ENCODE assay signal across 8 cellular contexts in the genomic region with DNA sequence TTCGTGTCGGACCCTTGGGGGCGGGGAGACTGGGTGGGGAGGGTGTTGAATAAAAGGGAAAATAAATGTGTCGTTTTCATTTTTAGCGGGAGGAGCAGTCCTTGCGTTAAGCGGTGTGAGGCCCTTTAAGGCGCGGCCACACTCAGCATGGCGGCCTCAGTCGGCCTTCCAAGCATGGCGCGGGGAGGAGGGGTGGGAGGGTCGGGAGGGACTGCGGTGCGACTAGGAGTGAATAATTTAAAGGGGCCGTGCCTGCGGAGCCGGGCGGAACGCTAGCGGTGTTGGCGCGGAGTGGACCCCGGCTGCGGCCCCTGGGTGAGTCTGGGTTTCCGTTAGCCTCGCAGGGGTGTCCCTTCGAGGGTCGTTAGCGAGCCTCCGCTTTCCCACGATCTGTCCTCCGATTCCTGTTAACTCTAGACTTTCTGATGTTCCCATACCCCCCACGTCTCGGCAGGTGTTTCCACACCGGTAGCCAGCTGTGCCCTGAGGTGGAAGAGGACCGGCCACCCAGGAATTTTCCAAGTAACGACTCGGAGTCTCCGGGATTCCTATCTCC. TPM values are rescaled to one million over a fixed set of nuclear protein-coding genes. Genes with fewer than 3 reads are reported as not detected.
DNase-seq lines count a peak whose midpoint lies in the region; ATAC-seq, FAIRE-seq and TF ChIP-seq lines count a peak whose summit lies in the region.

No MANE protein-coding gene starts in this region.

- no peak for TF ChIP-seq CTCF in bronchial epithelial cell (IDR thresholded peaks at IDR 0.05; ENCODE audit: insufficient read depth, low read length, severe bottlenecking)

- ATAC-seq in HG02678 (IDR thresholded peaks at IDR 0.05; ENCODE audit: unreplicated experiment), result no peak

- H3K9me3 ChIP-seq in small intestine (ENCODE audit: control insufficient read depth, low read depth), result no peaks in the 10 kb centered on the region

- DNase-seq in AML-193 (lab: John Stamatoyannopoulos, UW) (peak; percentile 57 to 68), H7 (peak; percentile 97), NCI-H2227 (lab: John Stamatoyannopoulos, UW; ENCODE audit: unreplicated experiment) (peak; percentile 89), bronchial epithelial cell (ENCODE audit: low read depth) (peak; percentile 69), iPS-NIHi7 (ENCODE audit: extremely low spot score) (peak; percentile 90), small intestine (peak; percentile 90)
- peak; percentile 66 to 77 (median 70) for DNase-seq in activated CD4-positive, CD25-positive, alpha-beta regulatory T cell (lab: John Stamatoyannopoulos, UW)

- H3K4me1 ChIP-seq in small intestine (ENCODE audit: control insufficient read depth in 2 of 2, insufficient read depth in 1 of 2, low read depth in 1 of 2, low read length in 1 of 2), result no peaks in the 10 kb centered on the region

- 0% methylated on average over 34 to 41 of the region's 41 CpGs for WGBS in small intestine, 3 donors

- FAIRE-seq in bronchial epithelial cell (lab: Jason Lieb, UNC) (no peak), small intestine (lab: Jason Lieb, UNC) (no peak)

- H3K36me3 ChIP-seq in H7 (replicated peaks; ENCODE audit: control insufficient read depth, insufficient read depth, low read length) (peaks cover 3% of the 10 kb centered on the region), bronchial epithelial cell (ENCODE audit: control insufficient read depth, insufficient read depth, low read length) (peaks cover 3% of the 10 kb centered on the region), small intestine (ENCODE audit: control insufficient read depth in 2 of 2, insufficient read depth in 2 of 2, low read length in 2 of 2) (peaks cover 2 to 9% of the 10 kb centered on the region in 2 donors)

- H3K27ac ChIP-seq in small intestine (ENCODE audit: low read depth in 1 of 2, low read length in 1 of 2), result peak overlapping the region; percentile 95

- H3K27me3 ChIP-seq in H7 (ENCODE audit: control insufficient read depth, insufficient read depth, low read length) (no peaks in the 10 kb centered on the region), bronchial epithelial cell (ENCODE audit: control insufficient read depth, insufficient read depth, low read length) (no peaks in the 10 kb centered on the region), small intestine (ENCODE audit: control insufficient read depth in 2 of 2, insufficient read depth in 2 of 2, low read length in 2 of 2) (no peaks in the 10 kb centered on the region)

- peak overlapping the region; percentile 90 for H3K4me3 ChIP-seq in H7 (ENCODE audit: insufficient read depth, low read depth, low read length)
- peak overlapping the region; percentile 99 for H3K4me3 ChIP-seq in bronchial epithelial cell (ENCODE audit: low read depth, low read length)
- H3K4me3 ChIP-seq in small intestine (ENCODE audit: low read depth in 1 of 2, low read length in 2 of 2), result peak overlapping the region; percentile 90 to 93

RNA-seq across cellular contexts. Expression of gene PNPLA6, which starts 1.5 kb away (rescaled TPM):
- 87.4 and 114 TPM in 2 replicates for total RNA-seq in H7 (2014; rRNA removed; shearing (Covaris generic))
- 35.6 and 40.8 TPM in 2 replicates for total RNA-seq in bronchial epithelial cell
- 100 to 1,000 TPM in 1 of 3 donors, 10 to 100 TPM in 2; 67.8 to 120 (median 89.0) TPM for polyA plus RNA-seq in small intestine

RNA-seq across cellular contexts. Expression of gene MCOLN1, which starts 11.6 kb away (rescaled TPM):
- total RNA-seq in H7 (2014; rRNA removed; shearing (Covaris generic)), result 6.8 and 6.9 TPM in 2 replicates
- total RNA-seq in bronchial epithelial cell, result 3.7 and 3.8 TPM in 2 replicates
- polyA plus RNA-seq in small intestine, result 10 to 100 TPM; 17.6 to 21.1 (median 18.6) TPM

RNA-seq across cellular contexts. Expression of gene ZNF358, which starts 18.1 kb away (rescaled TPM):
- 52.1 and 54.8 TPM in 2 replicates for total RNA-seq in H7 (2014; rRNA removed; shearing (Covaris generic))
- total RNA-seq in bronchial epithelial cell, result 3.5 and 3.9 TPM in 2 replicates
- 10 to 100 TPM; 37.3 to 77.5 (median 75.8) TPM for polyA plus RNA-seq in small intestine

RNA-seq across cellular contexts. Expression of gene PEX11G, which starts 45.2 kb away (rescaled TPM):
- 2.4 and 3.5 TPM in 2 replicates for total RNA-seq in H7 (2014; rRNA removed; shearing (Covaris generic))
- total RNA-seq in bronchial epithelial cell, result 2.1 and 3.8 TPM in 2 replicates
- 10 to 100 TPM in 2 of 3 donors, 1 to 10 TPM in 1; 9.5 to 19.9 (median 19.2) TPM for polyA plus RNA-seq in small intestine

Comparison
In these comparisons a context has a peak if more than half of its experiments do, and no peak if none do; other contexts are left out.
1. RNA of gene ZNF358, which starts 18.1 kb away (total RNA-seq): 52.1 to 54.8 TPM in H7; 3.5 to 3.9 TPM in bronchial epithelial cell; every median in the first group is over 10 times any median in the second.
2. Peak in every context shown above with its lines, with median percentiles within 50 percentile points of each other: DNase-seq and H3K4me3 ChIP-seq.